ENCODE assay signal across 1 cellular context in genomic region chr6:158033751-158034702, GRCh38.
TF ChIP-seq lines count a peak whose summit lies in the region.

No MANE protein-coding gene starts in this region.

TF ChIP-seq in IMR-90, 13 proteins besides CTCF, POLR2A, EP300 and RAD21 (continued from another document):
- TF ChIP-seq ELK1 (IDR thresholded peaks at IDR 0.05; ENCODE audit: borderline replicate concordance, low read depth, low read length): no peak
